ENCODE assay signal across 10 cellular contexts in genomic region chr13:48066310-48066989, GRCh38. TPM values are rescaled to one million over a fixed set of nuclear protein-coding genes. Genes with fewer than 3 reads are reported as not detected.
A peak's percentile ranks its signal among the peaks of the same experiment; 100 is the strongest.
DNase-seq lines count a peak whose midpoint lies in the region; TF ChIP-seq lines count a peak whose summit lies in the region.
"Had no signal": no experiment of that assay in that cellular context is flagged by ENCODE, and none has a peak within 500 bp of the region (broad histone marks: within the 10 kb centered on the region; RNA-seq: fewer than 3 reads in every experiment).

No MANE protein-coding gene starts in this region.

- peaks cover 26% of the 10 kb centered on the region for H3K36me3 Mint-ChIP-seq in activated naive CD8-positive, alpha-beta T cell

- no peaks in the 10 kb centered on the region for H3K4me1 ChIP-seq in vagina

- peaks cover 0 to 48% of the 10 kb centered on the region in 2 donors for H3K36me3 ChIP-seq in vagina

- intact Hi-C loops in vagina (cut with DNase I): no loop called here

- peak overlapping the region; percentile 28 for H3K27ac Mint-ChIP-seq in activated naive CD8-positive, alpha-beta T cell

- H3K4me3 ChIP-seq in vagina: no peak overlapping the region

- H3K27me3 ChIP-seq in vagina: no peaks in the 10 kb centered on the region

- H3K9me3 Mint-ChIP-seq in activated naive CD8-positive, alpha-beta T cell (ENCODE audit: low read depth): peaks cover 3% of the 10 kb centered on the region

- H3K27me3 Mint-ChIP-seq in activated naive CD8-positive, alpha-beta T cell: no peaks in the 10 kb centered on the region

- no peak overlapping the region for H3K27ac ChIP-seq in vagina

- H3K9me3 ChIP-seq in vagina: peaks cover 21% of the 10 kb centered on the region

- TF ChIP-seq POLR2A in vagina (IDR thresholded peaks at IDR 0.05): no peak

- in situ Hi-C loops in KBM-7 (cut with MboI; ENCODE audit: low pct_unique_long_range_greater_than_20kb, low sequenced_read_pairs): no loop called here

- DNase-seq in stimulated activated CD4-positive, alpha-beta T cell treated with anti-CD3 and anti-CD28 coated beads, Interleukin-4, amount 100 ng/mL, for 24 hours: peak; percentile 10
- DNase-seq in stimulated activated CD4-positive, alpha-beta T cell treated with anti-CD3 and anti-CD28 coated beads, Interleukin-12 subunit alpha, Interleukin-12 subunit beta, amount 100 ng/mL, for 4 hours: no peak
- DNase-seq in KBM-7: peak; percentile 89
- DNase-seq in vagina (ENCODE audit: extremely low spot score in 2 of 2): no peak
- DNase-seq in occipital lobe (lab: John Stamatoyannopoulos, UW): no peak
- no peak for DNase-seq in GM19238 (ENCODE audit: insufficient read length, low spot score)
- no peak for DNase-seq in stimulated activated naive CD4-positive, alpha-beta T cell (lab: John Stamatoyannopoulos, UW)
- DNase-seq: DMS79 treated with DMSO at 0.1 percent for 48 hours, Karpas-422 had no signal

- no peak for TF ChIP-seq CTCF in vagina (IDR thresholded peaks at IDR 0.05)

- H3K4me3 Mint-ChIP-seq in activated naive CD8-positive, alpha-beta T cell: no peak overlapping the region

- peaks cover 2% of the 10 kb centered on the region for H3K4me1 Mint-ChIP-seq in activated naive CD8-positive, alpha-beta T cell (ENCODE audit: low read depth)

RNA-seq across cellular contexts. Expression of gene MED4, which starts 28.5 kb away (rescaled TPM):
- total RNA-seq in vagina: 47.1 TPM
- total RNA-seq in occipital lobe: 30.9 TPM

RNA-seq across cellular contexts. Expression of gene NUDT15, which starts 28.9 kb away (rescaled TPM):
- total RNA-seq in vagina (9.3 TPM), occipital lobe (12.0 TPM)

Comparison
In these comparisons a context has a peak if more than half of its experiments do, and no peak if none do; other contexts are left out.
1. DNase-seq: peak in stimulated activated CD4-positive, alpha-beta T cell treated with anti-CD3 and anti-CD28 coated beads, Interleukin-4, amount 100 ng/mL, for 24 hours (single experiment) and KBM-7 (single experiment); none in stimulated activated CD4-positive, alpha-beta T cell treated with anti-CD3 and anti-CD28 coated beads, Interleukin-12 subunit alpha, Interleukin-12 subunit beta, amount 100 ng/mL, for 4 hours (single experiment), vagina (0 of 2), occipital lobe (single experiment), GM19238 (single experiment) and stimulated activated naive CD4-positive, alpha-beta T cell (0 of 6).